In the genomic region with DNA sequence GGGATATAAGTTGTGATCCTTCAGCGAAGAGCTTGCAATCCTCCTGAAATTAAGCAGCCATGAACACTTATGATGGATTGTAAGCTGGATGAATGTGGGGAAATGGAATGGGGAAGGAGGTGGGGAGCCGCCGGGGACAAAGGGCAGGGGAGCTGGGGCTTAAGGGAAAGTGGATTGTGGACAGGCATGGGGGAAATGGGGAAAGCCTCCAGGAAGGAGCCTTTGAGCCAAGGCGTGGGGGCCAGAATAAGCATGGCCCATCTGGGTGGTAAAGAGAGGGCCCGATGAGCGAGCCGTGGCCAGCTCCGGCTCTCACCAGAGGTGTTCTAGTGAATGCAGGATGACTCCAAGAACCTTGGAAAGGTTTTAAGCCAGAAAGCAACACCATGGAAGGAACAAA, we compare ENCODE assay signal across 12 cellular contexts.
DNase-seq lines count a peak whose midpoint lies in the region; ATAC-seq and TF ChIP-seq lines count a peak whose summit lies in the region.
"Had no signal": no experiment of that assay in that cellular context is flagged by ENCODE, and none has a peak within 500 bp of the region (broad histone marks: within the 10 kb centered on the region; RNA-seq: fewer than 3 reads in every experiment).

No MANE protein-coding gene starts in this region.

- H3K27ac Mint-ChIP-seq in immature natural killer cell: peak overlapping the region in 4 of 6 donors; percentile 2 to 92 (median 51)
- H3K27ac Mint-ChIP-seq: B cell had no signal

- H3K36me3 ChIP-seq in adrenal gland (replicated peaks in 1 of 2) (no peaks in the 10 kb centered on the region), prostate gland (no peaks in the 10 kb centered on the region)

- 91 to 96% (median 94%) methylated on average over 8 of the region's 8 CpGs for WGBS in adrenal gland, 4 donors
- WGBS in prostate gland: 78% methylated on average over 8 of the region's 8 CpGs

- H3K4me3 ChIP-seq in adrenal gland (no peak overlapping the region), prostate gland (no peak overlapping the region)

- H3K27ac ChIP-seq in adrenal gland (peak overlapping the region in 2 of 5 donors; percentile 50 to 81), prostate gland (peak overlapping the region; percentile 54 to 61)

- TF ChIP-seq POLR2A in adrenal gland (IDR thresholded peaks at IDR 0.05): no peak
- no peak for TF ChIP-seq POLR2A in prostate gland (IDR thresholded peaks at IDR 0.05)

- no peak for ATAC-seq in HG03354 (IDR thresholded peaks at IDR 0.05; ENCODE audit: poor library complexity, severe bottlenecking, unreplicated experiment)

- DNase-seq in ELF-1 (ENCODE audit: low read depth, low spot score) (peak; percentile 1), adrenal gland (peak in 4 of 7 donors; percentile 6 to 18 (median 6)), immature natural killer cell (no peak), prostate gland (ENCODE audit: low spot score) (no peak), NCI-H1930 (lab: John Stamatoyannopoulos, UW) (no peak), RKO (ENCODE audit: low spot score) (no peak), C1 segment of cervical spinal cord (lab: John Stamatoyannopoulos, UW) (no peak)
- DNase-seq: activated CD4-positive, alpha-beta T cell treated with anti-CD3 and anti-CD28 coated beads, Interleukin-2, amount 50 U/mL, for 4 hours; activated naive CD4-positive, alpha-beta T cell treated with anti-CD3 and anti-CD28 coated beads, Interleukin-2, amount 50 U/mL, for 16 hours; GDM1 had no signal

- H3K4me1 ChIP-seq in adrenal gland (replicated peaks in 1 of 2) (peaks cover 0 to 43% of the 10 kb centered on the region in 2 donors), prostate gland (replicated peaks) (peaks cover 12% of the 10 kb centered on the region)

- TF ChIP-seq CTCF in adrenal gland (IDR thresholded peaks at IDR 0.05) (no peak), prostate gland (IDR thresholded peaks at IDR 0.05) (no peak)

- no peaks in the 10 kb centered on the region for H3K27me3 Mint-ChIP-seq in immature natural killer cell (ENCODE audit: low read depth in 3 of 3)
- H3K27me3 Mint-ChIP-seq: B cell had no signal

- no peaks in the 10 kb centered on the region for H3K9me3 Mint-ChIP-seq in immature natural killer cell

- no peaks in the 10 kb centered on the region for H3K9me3 ChIP-seq in adrenal gland (replicated peaks in 1 of 3)
- H3K9me3 ChIP-seq in prostate gland: no peaks in the 10 kb centered on the region

- intact Hi-C loops in adrenal gland (cut with DNase I): no loop called here
- intact Hi-C loops in prostate gland (cut with DNase I): loop anchor here (5.0 kb wide), 2 partner anchors 60 to 120 kb away; no protein-coding TSS in a partner anchor

- H3K4me1 Mint-ChIP-seq in immature natural killer cell: peaks cover 61 to 86% of the 10 kb centered on the region in 2 donors

- H3K4me3 Mint-ChIP-seq in immature natural killer cell: no peak overlapping the region
- H3K4me3 Mint-ChIP-seq: B cell had no signal

- H3K36me3 Mint-ChIP-seq in immature natural killer cell: peaks cover 16 to 35% (median 35%) of the 10 kb centered on the region in 3 donors

- H3K27me3 ChIP-seq in adrenal gland: no peaks in the 10 kb centered on the region
- no peaks in the 10 kb centered on the region for H3K27me3 ChIP-seq in prostate gland (replicated peaks; ENCODE audit: insufficient read depth)

Comparison
In these comparisons a context has a peak if more than half of its experiments do, and no peak if none do; other contexts are left out.
1. DNase-seq: peak in ELF-1 (single experiment) and adrenal gland (4 of 7); none in immature natural killer cell (0 of 3), prostate gland (single experiment), NCI-H1930 (0 of 2), RKO (single experiment) and C1 segment of cervical spinal cord (0 of 14).